In the genomic region with DNA sequence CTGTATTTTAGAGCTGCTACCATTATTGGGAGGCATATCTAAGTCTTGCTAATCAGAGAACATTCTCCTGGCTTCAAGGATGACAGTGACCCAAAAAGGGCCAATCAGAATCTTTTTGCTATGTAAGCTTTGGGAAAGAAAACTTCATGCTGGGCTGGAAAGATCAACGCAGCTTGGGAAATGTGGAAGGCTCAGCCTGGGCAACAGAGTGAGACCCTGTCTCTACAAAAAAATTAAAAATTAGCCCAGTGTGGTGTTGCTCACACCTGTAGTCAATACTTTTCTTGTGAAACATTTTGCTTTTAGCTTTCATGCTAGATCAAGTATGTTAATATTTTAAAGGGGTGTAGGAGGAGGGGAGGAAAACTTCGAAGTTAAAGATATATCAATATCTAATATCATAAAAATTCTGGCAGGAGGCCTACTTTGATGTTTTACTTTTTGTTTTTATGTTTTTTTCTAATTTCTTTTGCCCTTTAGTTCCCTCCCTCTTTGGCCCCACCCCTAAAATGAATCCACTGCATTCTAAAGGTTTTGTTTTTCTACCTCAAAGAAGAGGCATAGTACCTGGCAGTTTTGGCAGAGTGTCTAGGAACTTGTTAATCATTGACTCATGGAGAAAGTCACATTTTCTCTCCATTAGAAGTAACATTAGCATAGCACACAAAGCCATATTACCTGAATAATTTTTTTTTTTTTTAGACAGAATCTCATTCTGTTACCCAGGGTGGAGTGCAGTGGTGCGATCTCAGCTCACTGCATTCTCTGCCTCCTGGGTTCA, we compare ENCODE assay signal across 8 cellular contexts. TPM values are rescaled to one million over a fixed set of nuclear protein-coding genes. Genes with fewer than 3 reads are reported as not detected.
DNase-seq lines count a peak whose midpoint lies in the region; ATAC-seq, FAIRE-seq and TF ChIP-seq lines count a peak whose summit lies in the region.
"Not testable (repeated sequence)": the region's sequence is repeated elsewhere in the genome, so short reads cannot be mapped to it uniquely, and the experiment has no call there.

No MANE protein-coding gene starts in this region.

- BruUV-seq in PC-3 (replicated peaks; lab: Mats Ljungman, UMichigan); HepG2 (replicated peaks; lab: Mats Ljungman, UMichigan): not testable (repeated sequence)

- not testable (repeated sequence) for H3K4me2 ChIP-seq in PC-3 (ENCODE audit: low read length); HepG2 (ENCODE audit: low read depth, low read length)

- DNase-seq in GM18507 (ENCODE audit: extremely low spot score, insufficient read length, low read depth); PC-3; body of pancreas; kidney; left lobe of liver (ENCODE audit: low spot score); HepG2 (ENCODE audit: low spot score); mucosa of descending colon; upper lobe of right lung: not testable (repeated sequence)

- intact Hi-C loops in PC-3 (cut with micrococcal nuclease); body of pancreas (cut with DNase I); kidney (cut with DNase I); HepG2 (cut with micrococcal nuclease; ENCODE audit: unreplicated experiment); mucosa of descending colon (cut with DNase I, micrococcal nuclease); upper lobe of right lung (cut with DNase I): not testable (repeated sequence)

- H3K27ac ChIP-seq in PC-3 (ENCODE audit: low read length); body of pancreas; kidney (ENCODE audit: low read depth in 2 of 2, low read length in 2 of 2); HepG2 (ENCODE audit: extremely low read length, insufficient read depth, low read length); upper lobe of right lung: not testable (repeated sequence)

- CTCF ChIA-PET in PC-3 (lab: Charles Lee); HepG2 (lab: Yijun Ruan, JAX; ENCODE audit: low intra/inter-chr PET ratio, low total read pairs): not testable (repeated sequence)

- FAIRE-seq in GM18507 (lab: Jason Lieb, UNC) (peak; percentile 12), kidney (lab: Jason Lieb, UNC) (peak; percentile 80), HepG2 (lab: Jason Lieb, UNC) (peak; percentile 15)

- not testable (repeated sequence) for H3K9ac ChIP-seq in PC-3 (ENCODE audit: low read length); kidney (ENCODE audit: low read length in 2 of 2); HepG2 (ENCODE audit: insufficient read depth, low read depth, low read length)

- in situ Hi-C loops in HepG2 (cut with HindIII; ENCODE audit: extremely low pct_ligation_motif_present, low pct_unique_long_range_greater_than_20kb), result not testable (repeated sequence)

- H3K4me3 ChIP-seq in PC-3 (ENCODE audit: low read length); body of pancreas; kidney (ENCODE audit: low read length in 2 of 2); HepG2 (replicated peaks in 1 of 3; ENCODE audit: insufficient read depth in 1 of 3, low read depth in 2 of 3, low read length in 3 of 3); mucosa of descending colon; upper lobe of right lung: not testable (repeated sequence)

- TF ChIP-seq POLR2A in body of pancreas (IDR thresholded peaks at IDR 0.05); HepG2 (IDR thresholded peaks at IDR 0.05; ENCODE audit: insufficient read depth in 1 of 2, low read depth in 2 of 2, low read length in 2 of 2): not testable (repeated sequence)

- H3K9me2 ChIP-seq in PC-3 (replicated peaks; ENCODE audit: low read length), result not testable (repeated sequence)

- not testable (repeated sequence) for TF ChIP-seq EP300 in HepG2 (IDR thresholded peaks at IDR 0.05; ENCODE audit: low read depth in 2 of 2, low read length in 2 of 2); HepG2 (CRISPR knock-in tag; IDR thresholded peaks at IDR 0.05; ENCODE audit: borderline replicate concordance)

- not testable (repeated sequence) for H3K36me3 ChIP-seq in PC-3 (ENCODE audit: low read depth, low read length); body of pancreas (replicated peaks in 1 of 2; ENCODE audit: insufficient read depth in 1 of 2, low read depth in 2 of 2); kidney (ENCODE audit: control insufficient read depth in 1 of 2, insufficient read depth in 2 of 2, low read length in 2 of 2); HepG2 (replicated peaks in 1 of 2; ENCODE audit: control insufficient read depth in 1 of 2, insufficient read depth in 2 of 2, low read length in 2 of 2); mucosa of descending colon (ENCODE audit: low read depth); upper lobe of right lung

- H3K4me1 ChIP-seq in PC-3 (ENCODE audit: insufficient read depth, low read length); body of pancreas; kidney (ENCODE audit: control insufficient read depth in 1 of 2, insufficient read depth in 1 of 2, low read depth in 1 of 2, low read length in 2 of 2); HepG2 (ENCODE audit: insufficient read depth, low read length); mucosa of descending colon (ENCODE audit: low read depth); upper lobe of right lung: not testable (repeated sequence)

- peak; percentile 29; the same call in 1 of the 2 replicates for ATAC-seq in PC-3
- ATAC-seq in body of pancreas, result peak; percentile 87
- peak; percentile 76 for ATAC-seq in left lobe of liver
- ATAC-seq in HepG2, result peak; percentile 42; the same call in 2 of the 3 replicates
- peak; percentile 51 for ATAC-seq in mucosa of descending colon
- ATAC-seq in upper lobe of right lung, result peak; percentile 30

- POLR2A ChIA-PET in PC-3 (lab: Charles Lee; ENCODE audit: unreplicated experiment); HepG2 (lab: Yijun Ruan, JAX): not testable (repeated sequence)

- H3K27me3 ChIP-seq in PC-3 (ENCODE audit: low read length); body of pancreas; HepG2 (ENCODE audit: control insufficient read depth in 1 of 2, insufficient read depth in 2 of 2, low read length in 2 of 2); upper lobe of right lung: not testable (repeated sequence)

- not testable (repeated sequence) for H3K9me3 ChIP-seq in PC-3 (ENCODE audit: low read length); body of pancreas; kidney (ENCODE audit: control insufficient read depth in 1 of 2, low read length in 2 of 2); HepG2 (ENCODE audit: low read length); mucosa of descending colon; upper lobe of right lung

- not testable (repeated sequence) for TF ChIP-seq RAD21 in HepG2 (CRISPR knock-in tag; IDR thresholded peaks at IDR 0.05)

- not testable (repeated sequence) for H2AFZ ChIP-seq in PC-3 (ENCODE audit: low read length); HepG2 (ENCODE audit: low read length)

- H3K79me2 ChIP-seq in PC-3 (ENCODE audit: low read length); HepG2 (ENCODE audit: insufficient read depth, low read length): not testable (repeated sequence)

- WGBS in body of pancreas, 2 donors, result no CpG with 5 or more reads among the region's 3 CpGs
- no CpG with 5 or more reads among the region's 3 CpGs for WGBS in HepG2 (ENCODE audit: low lambda C conversion rate)

- TF ChIP-seq CTCF in PC-3 (conservative IDR thresholded peaks at IDR 0.05; ENCODE audit: low read depth, low read length); body of pancreas (IDR thresholded peaks at IDR 0.05); kidney (IDR thresholded peaks at IDR 0.05; ENCODE audit: borderline replicate concordance, extremely low read depth, insufficient read depth); HepG2 (CRISPR knock-in tag; IDR thresholded peaks at IDR 0.05); mucosa of descending colon (IDR thresholded peaks at IDR 0.05); upper lobe of right lung (IDR thresholded peaks at IDR 0.05): not testable (repeated sequence)

- H4K20me1 ChIP-seq in PC-3 (ENCODE audit: low read length); HepG2 (ENCODE audit: insufficient read depth, low read length): not testable (repeated sequence)

- H3F3A ChIP-seq in PC-3 (ENCODE audit: low read length, unreplicated experiment), result not testable (repeated sequence)

RNA-seq across cellular contexts. Expression of a gene that starts 17.0 kb away (rescaled TPM):
- 14.0 and 15.4 TPM in 2 replicates for total RNA-seq in PC-3 (2014; rRNA removed)
- 10 to 100 TPM in 1 of 2 donors, 1 to 10 TPM in 1; 5.3 to 13.0 TPM for total RNA-seq in body of pancreas
- 36.6 TPM for total RNA-seq in kidney
- 21.5 TPM for polyA plus RNA-seq in kidney (ENCODE audit: insufficient read depth, low read depth, low replicate concordance)
- total RNA-seq in left lobe of liver, result 10.8 TPM
- 62.9 and 72.3 TPM in 2 replicates for total RNA-seq in HepG2 (2016; rRNA removed; fragmentation: Illumina TruSeq; extraction: Trizol)
- 24.7 and 25.5 TPM in 2 replicates for total RNA-seq in HepG2 (2016; cell fraction: cytosol; rRNA removed; fragmentation: Illumina TruSeq; extraction: Trizol; ENCODE audit: low read depth)
- 65.2 and 65.9 TPM in 2 replicates for total RNA-seq in HepG2 (2016; cell fraction: insoluble cytoplasmic fraction; rRNA removed; fragmentation: Illumina TruSeq; extraction: Trizol)
- 38.8 and 43.4 TPM in 2 replicates for total RNA-seq in HepG2 (2016; cell fraction: membrane; rRNA removed; fragmentation: Illumina TruSeq; extraction: Trizol)
- 44.6 and 54.6 TPM in 2 replicates for total RNA-seq in HepG2 (2016; cell fraction: nucleus; rRNA removed; fragmentation: Illumina TruSeq; extraction: Trizol)
- 24.7 and 29.7 TPM in 2 replicates for polyA plus RNA-seq in HepG2 (2011; rRNA removed)
- polyA plus RNA-seq in HepG2 (2011; cell fraction: cytosol; rRNA removed), result 10.0 and 12.7 TPM in 2 replicates
- polyA plus RNA-seq in HepG2 (2011; cell fraction: nucleus; rRNA removed), result 21.2 and 25.6 TPM in 2 replicates
- polyA plus RNA-seq in HepG2 (2012), result 21.4 and 34.4 TPM in 2 replicates
- 8.4 and 10.8 TPM in 2 replicates for polyA plus RNA-seq in HepG2 (2016; cell fraction: cytosol; fragmentation: Illumina TruSeq; extraction: Trizol; ENCODE audit: low read depth)
- polyA plus RNA-seq in HepG2 (2016; cell fraction: insoluble cytoplasmic fraction; fragmentation: Illumina TruSeq; extraction: Trizol; ENCODE audit: low read depth), result 69.3 and 73.5 TPM in 2 replicates
- polyA plus RNA-seq in HepG2 (2016; cell fraction: membrane; fragmentation: Illumina TruSeq; extraction: Trizol; ENCODE audit: low read depth), result 18.3 and 18.6 TPM in 2 replicates
- polyA plus RNA-seq in HepG2 (2016; cell fraction: nucleus; fragmentation: Illumina TruSeq; extraction: Trizol; ENCODE audit: insufficient read depth, low read depth), result 67.8 and 72.1 TPM in 2 replicates
- 13.1 and 18.6 TPM in 2 replicates for polyA minus RNA-seq in HepG2 (2011; rRNA and poly(A)+ RNA removed; ENCODE audit: low replicate concordance)
- 10.3 and 12.3 TPM in 2 replicates for polyA minus RNA-seq in HepG2 (2011; cell fraction: cytosol; rRNA and poly(A)+ RNA removed)
- polyA minus RNA-seq in HepG2 (2011; cell fraction: nucleus; rRNA and poly(A)+ RNA removed), result 57.2 and 74.0 TPM in 2 replicates
- 10 to 100 TPM; 25.7 to 39.1 (median 26.4) TPM for total RNA-seq in mucosa of descending colon
- total RNA-seq in upper lobe of right lung, result 33.4 TPM

RNA-seq across cellular contexts. Expression of a gene that starts 50.4 kb away (rescaled TPM):
- total RNA-seq in PC-3 (2014; rRNA removed) (35.4 and 45.2 TPM in 2 replicates), body of pancreas (10 to 100 TPM; 23.1 to 63.6 TPM), kidney (127 TPM), left lobe of liver (27.3 TPM), HepG2 (2016; rRNA removed; fragmentation: Illumina TruSeq; extraction: Trizol) (28.4 and 34.8 TPM in 2 replicates), mucosa of descending colon (100 to 1,000 TPM in 2 of 3 donors, 10 to 100 TPM in 1; 50.2 to 134 (median 130) TPM), upper lobe of right lung (136 TPM)
- polyA plus RNA-seq in kidney (ENCODE audit: insufficient read depth, low read depth, low replicate concordance) (13.5 TPM), HepG2 (2011; rRNA removed) (24.1 and 26.2 TPM in 2 replicates)
- 5.7 and 5.8 TPM in 2 replicates for total RNA-seq in HepG2 (2016; cell fraction: cytosol; rRNA removed; fragmentation: Illumina TruSeq; extraction: Trizol; ENCODE audit: low read depth)
- total RNA-seq in HepG2 (2016; cell fraction: insoluble cytoplasmic fraction; rRNA removed; fragmentation: Illumina TruSeq; extraction: Trizol), result 28.2 and 35.4 TPM in 2 replicates
- 10.6 and 11.6 TPM in 2 replicates for total RNA-seq in HepG2 (2016; cell fraction: membrane; rRNA removed; fragmentation: Illumina TruSeq; extraction: Trizol)
- 43.9 and 47.4 TPM in 2 replicates for total RNA-seq in HepG2 (2016; cell fraction: nucleus; rRNA removed; fragmentation: Illumina TruSeq; extraction: Trizol)
- 15.0 and 25.5 TPM in 2 replicates for polyA plus RNA-seq in HepG2 (2011; cell fraction: cytosol; rRNA removed)
- 10.5 and 13.3 TPM in 2 replicates for polyA plus RNA-seq in HepG2 (2011; cell fraction: nucleus; rRNA removed)
- polyA plus RNA-seq in HepG2 (2012), result 22.7 and 27.5 TPM in 2 replicates
- 1.5 and 1.9 TPM in 2 replicates for polyA plus RNA-seq in HepG2 (2016; cell fraction: cytosol; fragmentation: Illumina TruSeq; extraction: Trizol; ENCODE audit: low read depth)
- polyA plus RNA-seq in HepG2 (2016; cell fraction: insoluble cytoplasmic fraction; fragmentation: Illumina TruSeq; extraction: Trizol; ENCODE audit: low read depth), result 14.0 and 16.6 TPM in 2 replicates
- 2.9 TPM in 2 replicates for polyA plus RNA-seq in HepG2 (2016; cell fraction: membrane; fragmentation: Illumina TruSeq; extraction: Trizol; ENCODE audit: low read depth)
- polyA plus RNA-seq in HepG2 (2016; cell fraction: nucleus; fragmentation: Illumina TruSeq; extraction: Trizol; ENCODE audit: insufficient read depth, low read depth), result 32.0 and 39.4 TPM in 2 replicates
- 1.1 and 68.4 TPM in 2 replicates for polyA minus RNA-seq in HepG2 (2011; rRNA and poly(A)+ RNA removed; ENCODE audit: low replicate concordance)
- polyA minus RNA-seq in HepG2 (2011; cell fraction: cytosol; rRNA and poly(A)+ RNA removed), result 54.6 and 70.8 TPM in 2 replicates
- polyA minus RNA-seq in HepG2 (2011; cell fraction: nucleus; rRNA and poly(A)+ RNA removed), result 58.3 and 68.8 TPM in 2 replicates

Comparison
In these comparisons a context has a peak if more than half of its experiments do, and no peak if none do; other contexts are left out.
1. ATAC-seq: peak in every context shown above with its lines; median percentile 87 in body of pancreas; 76 in left lobe of liver; 51 in mucosa of descending colon; 42 in HepG2; 30 in upper lobe of right lung; 29 in PC-3.